Comparison of ENCODE assay signal across 8 cellular contexts in the genomic region with DNA sequence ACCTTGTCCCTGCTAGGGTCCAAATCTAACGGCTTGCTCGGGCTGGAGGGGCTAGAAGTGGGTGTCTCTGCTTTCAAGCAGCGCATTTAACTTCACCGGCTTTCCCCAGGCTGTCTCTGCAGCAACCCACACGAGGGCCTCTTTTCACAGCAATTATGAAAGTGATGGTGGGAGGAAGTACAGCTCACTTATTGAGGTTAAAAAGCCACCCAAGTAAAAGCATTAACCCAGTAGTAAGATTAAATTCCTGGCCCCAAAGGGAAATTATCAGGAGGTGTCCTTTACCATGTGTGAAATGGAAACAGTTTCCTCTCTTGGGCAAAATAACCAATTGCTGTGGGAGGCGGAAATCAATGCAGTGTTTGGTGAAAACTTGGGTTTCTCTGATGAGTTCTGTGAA.
DNase-seq lines count a peak whose midpoint lies in the region; ATAC-seq and FAIRE-seq lines count a peak whose summit lies in the region.

No MANE protein-coding gene starts in this region.

- DNase-seq in GM19239 (ENCODE audit: insufficient read length, low spot score) (no peak), DMS79 (lab: John Stamatoyannopoulos, UW) (no peak), NCI-H1694 (lab: John Stamatoyannopoulos, UW) (no peak), NCI-H774 (lab: John Stamatoyannopoulos, UW) (no peak)
- DNase-seq in activated effector memory CD4-positive, alpha-beta T cell treated with anti-CD3 and anti-CD28 coated beads, Interleukin-2, amount 50 U/mL, for 16 hours = peak; percentile 71
- peak; percentile 8 to 17 for DNase-seq in stimulated activated CD4-positive, alpha-beta T cell treated with anti-CD3 and anti-CD28 coated beads, Interleukin-1b, Interleukin-23, amount 100 ng/mL, for 4 hours (ENCODE audit: low read depth in 2 of 2)

- ATAC-seq in HG03342 (IDR thresholded peaks at IDR 0.05; ENCODE audit: unreplicated experiment) (peak; percentile 70), HG03457 (IDR thresholded peaks at IDR 0.05; ENCODE audit: unreplicated experiment) (no peak)

- peak; percentile 83 for FAIRE-seq in GM19239 (lab: Jason Lieb, UNC)

Comparison
In these comparisons a context has a peak if more than half of its experiments do, and no peak if none do; other contexts are left out.
1. DNase-seq: peak in activated effector memory CD4-positive, alpha-beta T cell treated with anti-CD3 and anti-CD28 coated beads, Interleukin-2, amount 50 U/mL, for 16 hours (single experiment) and stimulated activated CD4-positive, alpha-beta T cell treated with anti-CD3 and anti-CD28 coated beads, Interleukin-1b, Interleukin-23, amount 100 ng/mL, for 4 hours (2 of 2); none in GM19239 (single experiment), DMS79 (single experiment), NCI-H1694 (single experiment) and NCI-H774 (single experiment).